ENCODE assay signal across 27 cellular contexts in the genomic region with DNA sequence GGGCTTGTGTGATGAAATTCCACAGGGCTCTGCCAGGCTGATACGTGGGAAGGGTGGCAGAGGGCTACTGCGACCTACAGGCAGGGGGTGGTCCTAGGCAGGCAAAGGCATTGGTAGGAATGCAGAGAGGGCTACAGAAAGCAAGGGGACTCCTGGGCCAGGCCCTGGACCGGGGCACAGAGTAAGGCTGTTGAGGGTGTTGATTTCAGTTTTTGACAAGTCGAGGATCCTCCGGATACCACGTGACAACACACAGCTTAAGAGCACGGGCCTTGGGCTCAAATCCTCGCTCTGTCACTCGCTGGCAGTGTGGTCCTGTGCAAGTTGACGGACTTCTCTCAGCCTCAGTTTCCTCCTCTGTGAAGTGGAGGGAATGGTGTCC. TPM values are rescaled to one million over a fixed set of nuclear protein-coding genes. Genes with fewer than 3 reads are reported as not detected.
DNase-seq lines count a peak whose midpoint lies in the region; ATAC-seq and TF ChIP-seq lines count a peak whose summit lies in the region.
"Had no signal": no experiment of that assay in that cellular context is flagged by ENCODE, and none has a peak within 500 bp of the region (broad histone marks: within the 10 kb centered on the region; RNA-seq: fewer than 3 reads in every experiment).

No MANE protein-coding gene starts in this region.

- H3K27ac Mint-ChIP-seq in osteocyte (ENCODE audit: unreplicated experiment), result no peak overlapping the region
- H3K27ac Mint-ChIP-seq: activated CD4-positive, alpha-beta T cell treated with anti-CD3 and anti-CD28 coated beads for 36 hours; activated naive CD4-positive, alpha-beta T cell treated with anti-CD3 and anti-CD28 coated beads, Interleukin-2, amount 10 ng/mL, durations not matched to agents 7 days and 5 days; CD8-positive, alpha-beta memory T cell; natural killer cell had no signal

- H2AFZ ChIP-seq in neuronal stem cell (ENCODE audit: low read length), result no peak overlapping the region
- H2AFZ ChIP-seq: PC-9 had no signal

- no peak for TF ChIP-seq CTCF in heart left ventricle (IDR thresholded peaks at IDR 0.05)
- TF ChIP-seq CTCF in osteocyte (IDR thresholded peaks at IDR 0.05), result no peak
- no peak for TF ChIP-seq CTCF in ascending aorta (IDR thresholded peaks at IDR 0.05)

- H2BK15ac ChIP-seq in neuronal stem cell (ENCODE audit: low read length), result peak overlapping the region; percentile 21

- no peak for DNase-seq in heart left ventricle
- DNase-seq in cardiac septum (ENCODE audit: low spot score), result no peak
- DNase-seq in iPS-NIHi11 (ENCODE audit: low spot score), result peak; percentile 50
- no peak for DNase-seq in neuronal stem cell (ENCODE audit: low spot score)
- no peak for DNase-seq in osteocyte (ENCODE audit: extremely low spot score, unreplicated experiment)
- no peak for DNase-seq in NOMO-1 treated with DMSO at 0.1 percent for 48 hours (lab: John Stamatoyannopoulos, UW; ENCODE audit: unreplicated experiment)
- no peak for DNase-seq in HAP-1 (ENCODE audit: low spot score in 2 of 2)
- no peak for DNase-seq in ascending aorta (ENCODE audit: low spot score in 2 of 2)
- DNase-seq: activated CD4-positive, alpha-beta T cell treated with anti-CD3 and anti-CD28 coated beads for 36 hours; activated naive CD4-positive, alpha-beta T cell treated with anti-CD3 and anti-CD28 coated beads, Interleukin-2, amount 10 ng/mL, durations not matched to agents 7 days and 5 days; activated T-cell treated with anti-CD3 and anti-CD28 coated beads, Interleukin-2, amount 50 U/mL, for 48 hours; anterior cingulate cortex; CD8-positive, alpha-beta memory T cell; dorsolateral prefrontal cortex; GDM1; Kasumi-1; natural killer cell; NCI-H187; PC-9; stimulated activated CD4-positive, alpha-beta T cell treated with anti-CD3 and anti-CD28 coated beads, Interleukin-4, amount 100 ng/mL, for 1 hour; stimulated activated naive CD4-positive, alpha-beta T cell treated with Interleukin-2 at 50 U/mL for 16 hours; T-helper 1 cell had no signal

- peaks cover 3% of the 10 kb centered on the region for H3K36me3 Mint-ChIP-seq in osteocyte (ENCODE audit: unreplicated experiment)
- H3K36me3 Mint-ChIP-seq: activated naive CD4-positive, alpha-beta T cell treated with anti-CD3 and anti-CD28 coated beads, Interleukin-2, amount 10 ng/mL, durations not matched to agents 7 days and 5 days; CD8-positive, alpha-beta memory T cell; natural killer cell had no signal

- peaks cover 0 to 28% (median 13%) of the 10 kb centered on the region in 12 donors for H3K4me1 ChIP-seq in heart left ventricle
- H3K4me1 ChIP-seq in neuronal stem cell (ENCODE audit: control insufficient read depth in 2 of 2, insufficient read depth in 1 of 2, low read depth in 1 of 2, low read length in 2 of 2), result peaks cover 2 to 13% of the 10 kb centered on the region in 2 donors
- H3K4me1 ChIP-seq in HAP-1, result no peaks in the 10 kb centered on the region
- no peaks in the 10 kb centered on the region for H3K4me1 ChIP-seq in ascending aorta
- H3K4me1 ChIP-seq: psoas muscle had no signal

- no peaks in the 10 kb centered on the region for H3K9me3 ChIP-seq in heart left ventricle
- H3K9me3 ChIP-seq in neuronal stem cell (replicated peaks in 1 of 2; ENCODE audit: control insufficient read depth in 2 of 2, insufficient read depth in 1 of 2, low read depth in 1 of 2, low read length in 2 of 2), result peaks cover 2% of the 10 kb centered on the region in 2 donors
- H3K9me3 ChIP-seq in HAP-1, result no peaks in the 10 kb centered on the region
- no peaks in the 10 kb centered on the region for H3K9me3 ChIP-seq in ascending aorta
- H3K9me3 ChIP-seq: psoas muscle, thyroid gland had no signal

- H3K23ac ChIP-seq in neuronal stem cell (ENCODE audit: low read depth, low read length, poor library complexity), result no peak overlapping the region

- H3K14ac ChIP-seq in neuronal stem cell (ENCODE audit: low read length), result no peak overlapping the region

- H3K9ac ChIP-seq in neuronal stem cell (ENCODE audit: low read depth, low read length, poor library complexity), result no peak overlapping the region

- peak in 3 of 4 donors; percentile 8 to 32 (median 22) for ATAC-seq in heart left ventricle
- ATAC-seq: activated CD4-positive, alpha-beta T cell treated with anti-CD3 and anti-CD28 coated beads for 36 hours; natural killer cell had no signal

- H3K4me2 ChIP-seq in neuronal stem cell (ENCODE audit: insufficient read depth, low read length, poor library complexity, severe bottlenecking), result no peak overlapping the region
- H3K4me2 ChIP-seq: PC-9 had no signal

- peaks cover 17% of the 10 kb centered on the region for H3K27me3 Mint-ChIP-seq in osteocyte (ENCODE audit: unreplicated experiment)

- H3K36me3 ChIP-seq in heart left ventricle (no peaks in the 10 kb centered on the region), neuronal stem cell (replicated peaks in 1 of 2; ENCODE audit: control insufficient read depth in 2 of 2, insufficient read depth in 2 of 2, low read length in 2 of 2) (no peaks in the 10 kb centered on the region), HAP-1 (replicated peaks) (no peaks in the 10 kb centered on the region), ascending aorta (no peaks in the 10 kb centered on the region)
- H3K36me3 ChIP-seq: thyroid gland had no signal

- in situ Hi-C loops in HAP-1 (cut with MboI; ENCODE audit: low sequenced_read_pairs), result no loop called here

- no peak for TF ChIP-seq POLR2A in heart left ventricle (IDR thresholded peaks at IDR 0.05)

- H3K4me3 ChIP-seq in heart left ventricle (peak overlapping the region in 1 of 12 donors; percentile 42), neuronal stem cell (ENCODE audit: low read length in 2 of 2) (no peak overlapping the region), HAP-1 (no peak overlapping the region), ascending aorta (no peak overlapping the region)
- H3K4me3 ChIP-seq: PC-9, psoas muscle, thyroid gland had no signal

- H3K4ac ChIP-seq in neuronal stem cell (ENCODE audit: low read length), result no peak overlapping the region

- no peak overlapping the region for H2BK120ac ChIP-seq in neuronal stem cell (ENCODE audit: low read depth, low read length)

- peak overlapping the region in 7 of 12 donors; percentile 20 to 79 (median 45) for H3K27ac ChIP-seq in heart left ventricle
- no peak overlapping the region for H3K27ac ChIP-seq in neuronal stem cell (replicated peaks; ENCODE audit: low read length)
- H3K27ac ChIP-seq in ascending aorta, result no peak overlapping the region
- H3K27ac ChIP-seq: PC-9, psoas muscle had no signal

- H3K9me3 Mint-ChIP-seq in osteocyte (ENCODE audit: unreplicated experiment), result no peaks in the 10 kb centered on the region
- H3K9me3 Mint-ChIP-seq: activated naive CD4-positive, alpha-beta T cell treated with anti-CD3 and anti-CD28 coated beads, Interleukin-2, amount 10 ng/mL, durations not matched to agents 7 days and 5 days; CD8-positive, alpha-beta memory T cell; central memory CD8-positive, alpha-beta T cell; natural killer cell had no signal

- H3K4me3 Mint-ChIP-seq in osteocyte (ENCODE audit: unreplicated experiment), result no peak overlapping the region
- H3K4me3 Mint-ChIP-seq: activated CD4-positive, alpha-beta T cell treated with anti-CD3 and anti-CD28 coated beads for 36 hours; activated naive CD4-positive, alpha-beta T cell treated with anti-CD3 and anti-CD28 coated beads, Interleukin-2, amount 10 ng/mL, durations not matched to agents 7 days and 5 days; CD8-positive, alpha-beta memory T cell; central memory CD8-positive, alpha-beta T cell; natural killer cell had no signal

- no peak overlapping the region for H3K18ac ChIP-seq in neuronal stem cell (ENCODE audit: low read length)

- H3K27me3 ChIP-seq in heart left ventricle, result peaks cover 0 to 40% (median 2%) of the 10 kb centered on the region in 9 donors
- peaks cover 0 to 52% (median 0%) of the 10 kb centered on the region in 3 experiments for H3K27me3 ChIP-seq in neuronal stem cell (ENCODE audit: control insufficient read depth in 3 of 3, insufficient read depth in 3 of 3, low read depth in 1 of 3, low read length in 3 of 3)
- H3K27me3 ChIP-seq in HAP-1 (ENCODE audit: low read depth), result peaks cover 27% of the 10 kb centered on the region
- H3K27me3 ChIP-seq in ascending aorta, result no peaks in the 10 kb centered on the region

- H3K79me1 ChIP-seq in neuronal stem cell (ENCODE audit: low read depth, low read length), result no peaks in the 10 kb centered on the region

- 48 to 65% (median 50%) methylated on average over 10 of the region's 10 CpGs for WGBS in heart left ventricle, 4 donors
- no CpG with 5 or more reads among the region's 10 CpGs for WGBS in neuronal stem cell (ENCODE audit: extremely low coverage in 2 of 2, insufficient read length in 2 of 2, insufficient replicate concordance in 1 of 2), 2 donors

- H4K8ac ChIP-seq in neuronal stem cell (ENCODE audit: low read depth, low read length), result no peak overlapping the region

- peaks cover 18% of the 10 kb centered on the region for H3K4me1 Mint-ChIP-seq in osteocyte (ENCODE audit: unreplicated experiment)
- H3K4me1 Mint-ChIP-seq: activated CD4-positive, alpha-beta T cell treated with anti-CD3 and anti-CD28 coated beads for 36 hours; activated naive CD4-positive, alpha-beta T cell treated with anti-CD3 and anti-CD28 coated beads, Interleukin-2, amount 10 ng/mL, durations not matched to agents 7 days and 5 days; CD8-positive, alpha-beta memory T cell; central memory CD8-positive, alpha-beta T cell; natural killer cell had no signal

- H2BK5ac ChIP-seq in neuronal stem cell (ENCODE audit: low read length), result no peak overlapping the region

- no peak overlapping the region for H4K91ac ChIP-seq in neuronal stem cell (ENCODE audit: low read depth, low read length, poor library complexity)

- intact Hi-C loops in heart left ventricle (cut with DNase I) (no loop called here), cardiac septum (cut with DNase I) (no loop called here), ascending aorta (cut with DNase I) (no loop called here)

- H2AK5ac ChIP-seq in neuronal stem cell (ENCODE audit: low read depth, low read length), result peak overlapping the region; percentile 48

- no peak overlapping the region for H2BK12ac ChIP-seq in neuronal stem cell (ENCODE audit: low read length)

RNA-seq across cellular contexts. Expression of gene DOC2B, which starts 19.1 kb away (rescaled TPM):
- total RNA-seq in heart left ventricle (10 to 100 TPM in 2 of 9 donors, 1 to 10 TPM in 7; 1.7 to 13.0 (median 6.3) TPM), cardiac septum (6.4 TPM), osteocyte (0.10 TPM in 1 of 2 replicates, not detected in the other), ascending aorta (200 TPM)
- polyA plus RNA-seq in heart left ventricle, result 1 to 10 TPM; 2.4 to 5.8 TPM
- 5.0 TPM for polyA plus RNA-seq in neuronal stem cell (2013, experiment 1 of 2)
- 4.9 TPM for polyA plus RNA-seq in neuronal stem cell (2013, experiment 2 of 2)
- total RNA-seq: fibroblast of villous mesenchyme, PC-9 had no signal
- polyA plus RNA-seq: CD8-positive, alpha-beta memory T cell; keratinocyte had no signal

Comparison
In these comparisons a context has a peak if more than half of its experiments do, and no peak if none do; other contexts are left out.
1. H3K27ac ChIP-seq: peak in heart left ventricle (7 of 12); none in neuronal stem cell (single experiment) and ascending aorta (0 of 2).
2. RNA of gene DOC2B, which starts 19.1 kb away (total RNA-seq): 200 TPM in ascending aorta (single experiment); 6.4 TPM in cardiac septum (single experiment), 1.7 to 13.0 TPM in heart left ventricle and 0.10 TPM in osteocyte; every median in the first group is over 10 times any median in the second.